ENCODE assay signal across 18 cellular contexts in the genomic region with DNA sequence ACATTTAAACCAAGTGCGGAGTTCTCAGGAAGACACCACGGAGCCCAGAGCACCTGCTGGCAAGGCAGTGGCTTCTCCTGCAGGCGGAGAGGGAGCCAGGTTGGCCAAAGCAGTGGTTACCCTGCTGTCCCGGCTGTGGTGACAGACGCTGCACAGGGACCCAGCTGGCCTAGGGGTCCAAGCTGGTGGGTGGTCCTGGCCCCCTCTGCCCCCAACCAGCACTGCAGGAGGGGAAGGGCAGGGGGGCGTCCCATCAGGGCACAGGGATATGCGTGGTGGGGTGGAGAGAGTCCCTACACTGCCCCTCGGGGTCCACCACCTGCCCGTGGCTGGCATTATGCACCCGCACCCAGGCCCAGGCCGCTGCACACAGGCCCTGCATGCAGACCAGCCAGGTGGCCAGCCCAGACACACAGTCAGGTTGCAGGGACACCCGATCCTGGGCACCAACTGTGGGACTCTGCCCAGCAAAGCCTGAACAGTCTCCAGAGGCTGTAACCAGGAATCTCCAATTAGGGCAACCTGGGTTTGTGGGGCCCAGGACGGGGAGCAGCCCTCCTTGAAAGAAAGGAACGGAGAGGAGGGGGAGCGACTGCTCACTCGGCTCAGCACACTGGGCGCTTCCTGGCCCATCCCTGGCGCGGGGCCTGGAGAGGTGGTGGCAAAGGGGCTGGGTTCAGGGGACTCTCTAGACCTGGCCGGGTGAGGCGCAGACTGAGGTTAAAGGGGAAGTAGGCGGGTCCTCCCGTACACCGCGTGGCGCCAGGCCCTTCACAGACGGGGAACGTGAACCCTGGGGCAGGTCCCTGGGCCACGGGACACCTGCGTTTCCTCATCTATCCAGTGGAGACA. TPM values are rescaled to one million over a fixed set of nuclear protein-coding genes. Genes with fewer than 3 reads are reported as not detected.
DNase-seq lines count a peak whose midpoint lies in the region; ATAC-seq and TF ChIP-seq lines count a peak whose summit lies in the region.
"Had no signal": no experiment of that assay in that cellular context is flagged by ENCODE, and none has a peak within 500 bp of the region (broad histone marks: within the 10 kb centered on the region; RNA-seq: fewer than 3 reads in every experiment).

No MANE protein-coding gene starts in this region.

- H3K18ac ChIP-seq in IMR-90 (ENCODE audit: low read depth, low read length): no peak overlapping the region

- no peaks in the 10 kb centered on the region for H3K9me3 ChIP-seq in IMR-90 (ENCODE audit: control insufficient read depth, insufficient read depth, low read length)
- no peaks in the 10 kb centered on the region for H3K9me3 ChIP-seq in osteoblast (ENCODE audit: low read depth, low read length)
- H3K9me3 ChIP-seq: MG63, suprapubic skin had no signal

- H3K14ac ChIP-seq in IMR-90 (replicated peaks; ENCODE audit: low read depth, low read length): no peak overlapping the region

- H3K79me1 ChIP-seq in IMR-90 (ENCODE audit: low read depth in 1 of 2, low read length in 2 of 2): peaks cover 11 to 76% of the 10 kb centered on the region in 2 experiments

- H3K4me2 ChIP-seq in IMR-90 (ENCODE audit: low read depth, low read length) (no peak overlapping the region), osteoblast (ENCODE audit: insufficient read depth, low read length) (no peak overlapping the region)

- whole genome bisulfite sequencing in IMR-90 (ENCODE audit: extremely low coverage in 2 of 2, insufficient read length in 1 of 2), 2 experiments: 97% methylated on average over 8 of the region's 30 CpGs; no CpG with 5 or more reads in 1 of the 2 experiments

- H3K79me2 ChIP-seq in osteoblast (ENCODE audit: insufficient read depth, low read length): peaks cover 65% of the 10 kb centered on the region

- BruUV-seq in IMR-90 (replicated peaks; lab: Mats Ljungman, UMichigan): no TSS peak

- H3K27me3 ChIP-seq in IMR-90 (ENCODE audit: control insufficient read depth, insufficient read depth, low read length): no peaks in the 10 kb centered on the region
- H3K27me3 ChIP-seq in dorsolateral prefrontal cortex: no peaks in the 10 kb centered on the region
- H3K27me3 ChIP-seq in osteoblast (ENCODE audit: insufficient read depth, low read length): no peaks in the 10 kb centered on the region
- H3K27me3 ChIP-seq: MG63, suprapubic skin had no signal

- no peak overlapping the region for H2AK9ac ChIP-seq in IMR-90 (replicated peaks; ENCODE audit: low read depth, low read length, poor library complexity)

- H3K27ac ChIP-seq in IMR-90 (ENCODE audit: insufficient read depth, low read length) (no peak overlapping the region), dorsolateral prefrontal cortex (peak overlapping the region in 54 of 59 donors; percentile 8 to 99 (median 95)), osteoblast (ENCODE audit: low read depth, low read length) (no peak overlapping the region)
- H3K27ac ChIP-seq: suprapubic skin had no signal

- POLR2A ChIA-PET in IMR-90 (lab: Charles Lee; ENCODE audit: unreplicated experiment): no interaction called here

- H4K91ac ChIP-seq in IMR-90 (ENCODE audit: insufficient read depth, low read depth, low read length): no peak overlapping the region

- H4K20me1 ChIP-seq in IMR-90 (ENCODE audit: insufficient read depth, low read length) (peaks cover 60% of the 10 kb centered on the region), osteoblast (ENCODE audit: insufficient read depth, low read length) (peaks cover 48% of the 10 kb centered on the region)

- no peak for TF ChIP-seq POLR2A in IMR-90 (IDR thresholded peaks at IDR 0.05; ENCODE audit: low read depth, low read length)

- no peak overlapping the region for H4K8ac ChIP-seq in IMR-90 (ENCODE audit: low read depth in 2 of 2, low read length in 2 of 2)

- H3K36me3 ChIP-seq in IMR-90 (ENCODE audit: control insufficient read depth, insufficient read depth, low read length) (peaks cover 29% of the 10 kb centered on the region), osteoblast (ENCODE audit: insufficient read depth, low read length) (peaks cover 10% of the 10 kb centered on the region)

- H4K5ac ChIP-seq in IMR-90 (ENCODE audit: low read depth, low read length): no peak overlapping the region

- peak overlapping the region; percentile 28 for H2AFZ ChIP-seq in IMR-90 (replicated peaks; ENCODE audit: low read length, poor library complexity)
- no peak overlapping the region for H2AFZ ChIP-seq in osteoblast (ENCODE audit: low read length)

- H2BK15ac ChIP-seq in IMR-90 (ENCODE audit: low read depth, low read length): no peak overlapping the region

- H3K4me1 ChIP-seq in IMR-90 (ENCODE audit: control insufficient read depth, insufficient read depth, low read length): peaks cover 24% of the 10 kb centered on the region
- H3K4me1 ChIP-seq in osteoblast (ENCODE audit: insufficient read depth, low read length): peaks cover 15% of the 10 kb centered on the region

- no peak for TF ChIP-seq RAD21 in IMR-90 (IDR thresholded peaks at IDR 0.05; ENCODE audit: low read length)

- intact Hi-C loops in IMR-90 (cut with micrococcal nuclease): loop anchor here (2.0 kb wide), 1 partner anchor 14 kb away; no protein-coding TSS in a partner anchor
- intact Hi-C loops in dorsolateral prefrontal cortex (cut with DNase I): loop anchor here in 1 of 2 donors (5.0 kb wide), 1 partner anchor 69 kb away; a partner anchor contains a TSS

- H3K4ac ChIP-seq in IMR-90 (ENCODE audit: low read depth, low read length): no peak overlapping the region

- in situ Hi-C loops in IMR-90 (cut with MboI; ENCODE audit: low sequenced_read_pairs): no loop called here

- CTCF ChIA-PET in IMR-90 (lab: Yijun Ruan, JAX): no interaction called here

- H3K4me3 ChIP-seq in IMR-90 (ENCODE audit: insufficient read depth, low read depth, low read length) (no peak overlapping the region), dorsolateral prefrontal cortex (peak overlapping the region in 49 of 59 donors; percentile 2 to 81 (median 67)), osteoblast (ENCODE audit: insufficient read depth, low read length) (no peak overlapping the region)
- H3K4me3 ChIP-seq: MG63, suprapubic skin had no signal

- no peak overlapping the region for H2BK5ac ChIP-seq in IMR-90 (ENCODE audit: low read depth, low read length, poor library complexity, severe bottlenecking)

- H2AK5ac ChIP-seq in IMR-90 (ENCODE audit: low read depth, low read length): no peak overlapping the region

- TF ChIP-seq CTCF in GM10266 (IDR thresholded peaks at IDR 0.05; ENCODE audit: control insufficient read depth, insufficient read depth, low read depth, missing control alignments) (no peak), IMR-90 (conservative IDR thresholded peaks at IDR 0.05; ENCODE audit: low read depth, low read length) (no peak), dorsolateral prefrontal cortex (IDR thresholded peaks at IDR 0.05 in 54 of 56, conservative IDR thresholded peaks at IDR 0.05 in 2 of 56; ENCODE audit: low read depth in 1 of 56, partially characterized antibody in 56 of 56) (no peak), osteoblast (IDR thresholded peaks at IDR 0.05; ENCODE audit: extremely low read depth, low read depth, low read length) (no peak)

- H2BK20ac ChIP-seq in IMR-90 (ENCODE audit: low read depth, low read length): no peak overlapping the region

- dilution Hi-C loops in IMR-90 (cut with HindIII; ENCODE audit: low sequenced_read_pairs, unreplicated experiment): no loop called here

- DNase-seq in GM10266 (ENCODE audit: extremely low spot score) (peak; percentile 25), IMR-90 (no peak), dorsolateral prefrontal cortex (no peak), osteoblast (ENCODE audit: insufficient read length, low spot score, missing footprints) (peak; percentile 81), UCSD-AML1 (lab: John Stamatoyannopoulos, UW; ENCODE audit: unreplicated experiment) (no peak), NCI-H510A treated with DMSO at 0.1 percent for 48 hours (lab: John Stamatoyannopoulos, UW) (no peak)
- DNase-seq in activated CD4-positive, alpha-beta T cell treated with anti-CD3 and anti-CD28 coated beads for 48 hours: no peak
- DNase-seq: activated CD4-positive, CD25-positive, alpha-beta regulatory T cell; activated gamma-delta T cell treated with Interleukin-2 at 50 U/mL for 16 hours; DMS53; GOT3; MG63; NCI-H2081; NCI-H748 treated with DMSO at 0.1 percent for 48 hours; RPMI8226; stimulated activated CD4-positive, alpha-beta T cell treated with anti-CD3 and anti-CD28 coated beads, Interleukin-1b, Interleukin-23, amount 100 ng/mL, for 48 hours had no signal

- no peak overlapping the region for H3K9ac ChIP-seq in IMR-90 (ENCODE audit: low read depth, low read length)

- H2BK120ac ChIP-seq in IMR-90 (ENCODE audit: low read depth, low read length): no peak overlapping the region

- H3K23ac ChIP-seq in IMR-90 (ENCODE audit: low read depth, low read length): no peak overlapping the region

- H3K56ac ChIP-seq in IMR-90 (ENCODE audit: extremely low read depth, insufficient read depth, low read length): no peak overlapping the region; the same call in 1 of the 2 replicates

- ATAC-seq in IMR-90 (ENCODE audit: low read depth) (no peak), GM19328 (IDR thresholded peaks at IDR 0.05; ENCODE audit: unreplicated experiment) (no peak)

- H3K9me1 ChIP-seq in IMR-90 (ENCODE audit: insufficient read depth, low read length): peaks cover 19% of the 10 kb centered on the region; the same call in 1 of the 2 replicates

TF ChIP-seq in IMR-90, 13 proteins besides CTCF, POLR2A, EP300 and RAD21 (continues in another document):
- no peak for TF ChIP-seq BHLHE40 (IDR thresholded peaks at IDR 0.05; ENCODE audit: low read depth, low read length)
- TF ChIP-seq, protein P1, sequence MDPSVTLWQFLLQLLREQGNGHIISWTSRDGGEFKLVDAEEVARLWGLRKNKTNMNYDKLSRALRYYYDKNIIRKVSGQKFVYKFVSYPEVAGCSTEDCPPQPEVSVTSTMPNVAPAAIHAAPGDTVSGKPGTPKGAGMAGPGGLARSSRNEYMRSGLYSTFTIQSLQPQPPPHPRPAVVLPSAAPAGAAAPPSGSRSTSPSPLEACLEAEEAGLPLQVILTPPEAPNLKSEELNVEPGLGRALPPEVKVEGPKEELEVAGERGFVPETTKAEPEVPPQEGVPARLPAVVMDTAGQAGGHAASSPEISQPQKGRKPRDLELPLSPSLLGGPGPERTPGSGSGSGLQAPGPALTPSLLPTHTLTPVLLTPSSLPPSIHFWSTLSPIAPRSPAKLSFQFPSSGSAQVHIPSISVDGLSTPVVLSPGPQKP (IDR thresholded peaks at IDR 0.05; ENCODE audit: borderline replicate concordance, low read depth, low read length): no peak
- no peak for TF ChIP-seq NFE2L2 (IDR thresholded peaks at IDR 0.05; ENCODE audit: low read depth, low read length)
- TF ChIP-seq MAFK (IDR thresholded peaks at IDR 0.05; ENCODE audit: low read depth, low read length): no peak
- TF ChIP-seq RFX5 (IDR thresholded peaks at IDR 0.05; ENCODE audit: low read depth, low read length): no peak

RNA-seq across cellular contexts. Expression of a gene that starts 46.3 kb away (rescaled TPM):
- total RNA-seq in IMR-90 (2012; rRNA removed) (7.9 and 11.1 TPM in 2 replicates), dorsolateral prefrontal cortex (100 to 1,000 TPM in 46 of 120 experiments, 10 to 100 TPM in 74; 55.9 to 246 (median 94.8) TPM), osteoblast (25.3 and 32.9 TPM in 2 replicates)
- 19.0 and 21.2 TPM in 2 replicates for polyA plus RNA-seq in IMR-90 (2012; rRNA removed)
- polyA plus RNA-seq in IMR-90 (2012; cell fraction: cytosol; rRNA removed): 16.0 and 22.9 TPM in 2 replicates
- polyA plus RNA-seq in IMR-90 (2012; cell fraction: nucleus; rRNA removed; ENCODE audit: low replicate concordance): 27.3 and 39.1 TPM in 2 replicates

Comparison
In these comparisons a context has a peak if more than half of its experiments do, and no peak if none do; other contexts are left out.
1. DNase-seq: peak in GM10266 (single experiment) and osteoblast (single experiment); none in IMR-90 (single experiment), dorsolateral prefrontal cortex (0 of 10), activated CD4-positive, alpha-beta T cell treated with anti-CD3 and anti-CD28 coated beads for 48 hours (single experiment), UCSD-AML1 (single experiment) and NCI-H510A treated with DMSO at 0.1 percent for 48 hours (single experiment).
2. H3K27ac ChIP-seq: peak in dorsolateral prefrontal cortex (54 of 59); none in IMR-90 (single experiment) and osteoblast (single experiment).
3. H3K4me3 ChIP-seq: peak in dorsolateral prefrontal cortex (49 of 59); none in IMR-90 (single experiment) and osteoblast (single experiment).